ENCODE assay signal across 15 cellular contexts in genomic region chr10:28873540-28873939, GRCh38.
"Had no signal": no experiment of that assay in that cellular context is flagged by ENCODE, and none has a peak within 500 bp of the region (broad histone marks: within the 10 kb centered on the region; RNA-seq: fewer than 3 reads in every experiment).

No MANE protein-coding gene starts in this region.

- H3K4me3 ChIP-seq: coronary artery, smooth muscle cell, suprapubic skin, upper lobe of right lung had no signal

- H3K27ac ChIP-seq: coronary artery, suprapubic skin, upper lobe of right lung had no signal

- ATAC-seq: activated T-cell treated with anti-CD3 and anti-CD28 coated beads, Interleukin-2, amount 50 U/mL, for 72 hours; esophagus mucosa; upper lobe of right lung had no signal

- H3K9me3 ChIP-seq: suprapubic skin, upper lobe of right lung had no signal

- H3K36me3 ChIP-seq: suprapubic skin, upper lobe of right lung had no signal

- DNase-seq: activated CD4-positive, alpha-beta T cell treated with anti-CD3 and anti-CD28 coated beads, Interleukin-2, amount 10 ng/mL, durations not matched to agents 24 days and 14 days; activated CD4-positive, CD25-positive, alpha-beta regulatory T cell; activated CD8-positive, alpha-beta memory T cell treated with anti-CD3 and anti-CD28 coated beads, Interleukin-2, amount 50 U/mL, for 48 hours; activated gamma-delta T cell; activated T-cell treated with anti-CD3 and anti-CD28 coated beads, Interleukin-2, amount 50 U/mL, for 72 hours; amygdala; central memory CD4-positive, alpha-beta T cell; kidney; nephron progenitor cell; right cardiac atrium; upper lobe of right lung had no signal

- H3K4me1 ChIP-seq: suprapubic skin, upper lobe of right lung had no signal

- H3K27me3 ChIP-seq: upper lobe of right lung had no signal
